ENCODE assay signal across 7 cellular contexts in genomic region chr2:54572636-54573531, GRCh38.
DNase-seq lines count a peak whose midpoint lies in the region; ATAC-seq and TF ChIP-seq lines count a peak whose summit lies in the region.

No MANE protein-coding gene starts in this region.

- ATAC-seq in GM19463 (IDR thresholded peaks at IDR 0.05; ENCODE audit: unreplicated experiment): no peak
- ATAC-seq in HG03378 (IDR thresholded peaks at IDR 0.05; ENCODE audit: unreplicated experiment): no peak

- H3K36me3 ChIP-seq in KOPT-K1 (ENCODE audit: insufficient read depth, low read length) (peaks cover 13% of the 10 kb centered on the region; the same call in 1 of the 2 replicates), right atrium auricular region (no peaks in the 10 kb centered on the region)

- DNase-seq in activated T-cell treated with anti-CD3 and anti-CD28 coated beads, Interleukin-2, amount 50 U/mL, for 1 hour: peak; percentile 56
- DNase-seq in right atrium auricular region (ENCODE audit: low spot score) (no peak), midbrain (lab: John Stamatoyannopoulos, UW) (no peak)
- DNase-seq in stimulated activated CD8-positive, alpha-beta memory T cell treated with anti-CD3 and anti-CD28 coated beads, Interleukin-15, amount 100 ng/mL, for 48 hours (ENCODE audit: low read depth in 2 of 2): peak; percentile 32 to 61

- H3K9me3 ChIP-seq in KOPT-K1 (ENCODE audit: insufficient read depth, low read length, poor library complexity, severe bottlenecking) (no peaks in the 10 kb centered on the region), right atrium auricular region (no peaks in the 10 kb centered on the region)

- TF ChIP-seq CTCF in right atrium auricular region (IDR thresholded peaks at IDR 0.05): no peak

- no peak overlapping the region for H3K4me3 ChIP-seq in right atrium auricular region

- H3K4me1 ChIP-seq in right atrium auricular region: peaks cover 0 to 100% of the 10 kb centered on the region in 2 donors

- H3K27ac ChIP-seq in KOPT-K1 (ENCODE audit: low read depth, low read length, poor library complexity, severe bottlenecking): peak overlapping the region; percentile 93
- H3K27ac ChIP-seq in right atrium auricular region: peak overlapping the region; percentile 75 to 77

- H3K27me3 ChIP-seq in right atrium auricular region: no peaks in the 10 kb centered on the region

Comparison
In these comparisons a context has a peak if more than half of its experiments do, and no peak if none do; other contexts are left out.
1. DNase-seq: peak in activated T-cell treated with anti-CD3 and anti-CD28 coated beads, Interleukin-2, amount 50 U/mL, for 1 hour (single experiment) and stimulated activated CD8-positive, alpha-beta memory T cell treated with anti-CD3 and anti-CD28 coated beads, Interleukin-15, amount 100 ng/mL, for 48 hours (2 of 2); none in right atrium auricular region (single experiment) and midbrain (single experiment).